11 cellular contexts compared by ENCODE assay signal in genomic region chr4:114005569-114006442, GRCh38. TPM values are rescaled to one million over a fixed set of nuclear protein-coding genes. Genes with fewer than 3 reads are reported as not detected.
DNase-seq lines count a peak whose midpoint lies in the region; ATAC-seq and TF ChIP-seq lines count a peak whose summit lies in the region.
"Had no signal": no experiment of that assay in that cellular context is flagged by ENCODE, and none has a peak within 500 bp of the region (broad histone marks: within the 10 kb centered on the region; RNA-seq: fewer than 3 reads in every experiment).

No MANE protein-coding gene starts in this region.

- peak; percentile 21 for DNase-seq in H4 (ENCODE audit: low spot score)
- no peak for DNase-seq in activated CD4-positive, alpha-beta memory T cell treated with anti-CD3 and anti-CD28 coated beads for 36 hours
- peak; percentile 86 for DNase-seq in fibroblast of mammary gland (ENCODE audit: low read depth)
- peak; percentile 84 for DNase-seq in renal cortical epithelial cell (ENCODE audit: low read depth)
- DNase-seq in inferior parietal cortex (ENCODE audit: extremely low spot score), result no peak
- no peak for DNase-seq in NCI-H82 treated with DMSO at 0.1 percent for 48 hours (lab: John Stamatoyannopoulos, UW; ENCODE audit: unreplicated experiment)
- DNase-seq: effector CD8-positive, alpha-beta T cell; trophoblast cell had no signal

- H3K36me3 Mint-ChIP-seq in activated CD4-positive, alpha-beta memory T cell treated with anti-CD3 and anti-CD28 coated beads for 36 hours, result no peaks in the 10 kb centered on the region

- H3K27me3 Mint-ChIP-seq in activated CD4-positive, alpha-beta memory T cell treated with anti-CD3 and anti-CD28 coated beads for 36 hours, result no peaks in the 10 kb centered on the region

- CTCF ChIA-PET in activated CD4-positive, alpha-beta memory T cell treated with anti-CD3 and anti-CD28 coated beads for 36 hours (lab: Charles Lee), result interaction anchor here (0.9 kb wide), 1 partner anchor 53 kb away, joined by 3 read pairs; no protein-coding TSS in a partner anchor

- intact Hi-C loops in activated CD4-positive, alpha-beta memory T cell treated with anti-CD3 and anti-CD28 coated beads for 36 hours (cut with micrococcal nuclease), result loop anchor here (5.0 kb wide), 1 partner anchor 49 kb away; no protein-coding TSS in a partner anchor

- peaks cover 13% of the 10 kb centered on the region for H3K4me1 Mint-ChIP-seq in activated CD4-positive, alpha-beta memory T cell treated with anti-CD3 and anti-CD28 coated beads for 36 hours (ENCODE audit: low read depth)

- no peaks in the 10 kb centered on the region for H3K9me3 Mint-ChIP-seq in activated CD4-positive, alpha-beta memory T cell treated with anti-CD3 and anti-CD28 coated beads for 36 hours
- H3K9me3 Mint-ChIP-seq: activated T-helper 1 cell treated with anti-CD3 and anti-CD28 coated beads, Interleukin-12 subunit alpha, Interleukin-12 subunit beta, Interleukin-2, Interleukin-4 antibody, amounts not matched to agents 30 ng/mL and 10 ng/mL and 1 ng/mL, durations not matched to agents 14 hours and 24 hours and 36 hours had no signal

- no peak for ATAC-seq in GM21786 (IDR thresholded peaks at IDR 0.05; ENCODE audit: unreplicated experiment)
- ATAC-seq in HG02973 (IDR thresholded peaks at IDR 0.05; ENCODE audit: unreplicated experiment), result no peak

- no peak for TF ChIP-seq CTCF in fibroblast of mammary gland (conservative IDR thresholded peaks at IDR 0.05; ENCODE audit: control insufficient read depth, insufficient read depth, low read depth, low read length)

- H3K4me3 Mint-ChIP-seq in activated CD4-positive, alpha-beta memory T cell treated with anti-CD3 and anti-CD28 coated beads for 36 hours, result no peak overlapping the region
- H3K4me3 Mint-ChIP-seq: activated T-helper 1 cell treated with anti-CD3 and anti-CD28 coated beads, Interleukin-12 subunit alpha, Interleukin-12 subunit beta, Interleukin-2, Interleukin-4 antibody, amounts not matched to agents 30 ng/mL and 10 ng/mL and 1 ng/mL, durations not matched to agents 14 hours and 24 hours and 36 hours had no signal

- no peak overlapping the region for H3K4me3 ChIP-seq in fibroblast of mammary gland (ENCODE audit: control insufficient read depth, low read depth, low read length)

- peak overlapping the region; percentile 4 for H3K27ac Mint-ChIP-seq in activated CD4-positive, alpha-beta memory T cell treated with anti-CD3 and anti-CD28 coated beads for 36 hours
- H3K27ac Mint-ChIP-seq: activated T-helper 1 cell treated with anti-CD3 and anti-CD28 coated beads, Interleukin-12 subunit alpha, Interleukin-12 subunit beta, Interleukin-2, Interleukin-4 antibody, amounts not matched to agents 30 ng/mL and 10 ng/mL and 1 ng/mL, durations not matched to agents 14 hours and 24 hours and 36 hours had no signal

- POLR2A ChIA-PET in activated CD4-positive, alpha-beta memory T cell treated with anti-CD3 and anti-CD28 coated beads for 36 hours (lab: Charles Lee), result interaction anchor here (0.7 kb wide), 1 partner anchor 16 kb away, joined by 3 read pairs; no protein-coding TSS in a partner anchor

RNA-seq across cellular contexts. Expression of gene ARSJ, which starts 26.4 kb away (rescaled TPM):
- total RNA-seq in H4 (2014; rRNA removed; shearing (Covaris generic)), result 21.4 and 24.4 TPM in 2 replicates
- total RNA-seq in activated CD4-positive, alpha-beta memory T cell treated with anti-CD3 and anti-CD28 coated beads for 36 hours, result under 1 TPM in 1 of 2 experiments, not detected in 1; 0.07 TPM
- total RNA-seq in renal cortical epithelial cell, result 31.7 and 39.6 TPM in 2 replicates
- total RNA-seq: activated T-helper 1 cell treated with anti-CD3 and anti-CD28 coated beads, Interleukin-12 subunit alpha, Interleukin-12 subunit beta, Interleukin-2, Interleukin-4 antibody, amounts not matched to agents 30 ng/mL and 10 ng/mL and 1 ng/mL, durations not matched to agents 14 hours and 24 hours and 36 hours had no signal

Comparison
In these comparisons a context has a peak if more than half of its experiments do, and no peak if none do; other contexts are left out.
1. DNase-seq: peak in H4 (single experiment), fibroblast of mammary gland (single experiment) and renal cortical epithelial cell (single experiment); none in activated CD4-positive, alpha-beta memory T cell treated with anti-CD3 and anti-CD28 coated beads for 36 hours (single experiment), inferior parietal cortex (single experiment) and NCI-H82 treated with DMSO at 0.1 percent for 48 hours (single experiment).
2. RNA of gene ARSJ, which starts 26.4 kb away (total RNA-seq): 31.7 to 39.6 TPM in renal cortical epithelial cell and 21.4 to 24.4 TPM in H4; 0.07 TPM in activated CD4-positive, alpha-beta memory T cell treated with anti-CD3 and anti-CD28 coated beads for 36 hours; every median in the first group is over 10 times any median in the second.